Comparison of ENCODE assay signal across 7 cellular contexts in the genomic region with DNA sequence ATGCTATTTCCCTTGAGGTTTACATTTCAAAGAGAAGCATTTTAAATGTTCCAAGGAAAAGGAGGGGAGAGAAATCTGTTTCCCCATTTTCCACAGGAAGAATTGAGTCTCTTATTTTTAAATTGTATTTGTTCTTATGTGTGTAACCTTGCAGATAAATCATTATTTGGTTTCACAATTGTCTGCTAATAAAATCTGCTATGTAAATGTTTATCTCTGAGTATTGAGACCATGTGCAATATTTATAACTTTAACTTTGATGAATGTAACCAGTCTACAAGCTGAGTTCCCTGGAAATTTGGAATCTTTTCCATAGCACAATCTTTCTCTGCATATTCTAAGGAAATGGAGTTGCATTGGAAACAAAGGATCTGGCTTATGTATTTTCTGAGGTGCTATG.
"Had no signal": no experiment of that assay in that cellular context is flagged by ENCODE, and none has a peak within 500 bp of the region (broad histone marks: within the 10 kb centered on the region; RNA-seq: fewer than 3 reads in every experiment).

No MANE protein-coding gene starts in this region.

- H3K27ac Mint-ChIP-seq: GM23338, H9 had no signal

- DNase-seq: H9, HCEC 1CT, KG1 had no signal

- ATAC-seq: GM23338, HepG2, K562 had no signal

- H3K4me3 ChIP-seq: GM23338, K562 had no signal

- H3K4me3 Mint-ChIP-seq: GM23338, H9 had no signal

- H3K27ac ChIP-seq: HL-60 had no signal
